ENCODE assay signal across 16 cellular contexts in genomic region chr1:183197762-183198161, GRCh38. TPM values are rescaled to one million over a fixed set of nuclear protein-coding genes. Genes with fewer than 3 reads are reported as not detected.
DNase-seq lines count a peak whose midpoint lies in the region; FAIRE-seq and TF ChIP-seq lines count a peak whose summit lies in the region.
"Had no signal": no experiment of that assay in that cellular context is flagged by ENCODE, and none has a peak within 500 bp of the region (broad histone marks: within the 10 kb centered on the region; RNA-seq: fewer than 3 reads in every experiment).

No MANE protein-coding gene starts in this region.

- no peak overlapping the region for H2BK120ac ChIP-seq in H9 (ENCODE audit: low read depth, low read length, poor library complexity, severe bottlenecking)

- peaks cover 64% of the 10 kb centered on the region for H3K4me1 ChIP-seq in keratinocyte (ENCODE audit: control insufficient read depth, extremely low read depth, insufficient read depth, low read length)
- peaks cover 7% of the 10 kb centered on the region for H3K4me1 ChIP-seq in stomach smooth muscle (ENCODE audit: control insufficient read depth, insufficient read depth, low read length)
- peaks cover 11% of the 10 kb centered on the region; the same call in 1 of the 2 replicates for H3K4me1 ChIP-seq in H9 (ENCODE audit: insufficient read depth, low read length)

- H3K4ac ChIP-seq in H9 (ENCODE audit: low read depth, low read length): no peak overlapping the region

- peaks cover 5% of the 10 kb centered on the region for H3K9me1 ChIP-seq in keratinocyte (ENCODE audit: control insufficient read depth, extremely low read depth, insufficient read depth, low read length)

- H3K27ac Mint-ChIP-seq in H9: no peak overlapping the region
- H3K27ac Mint-ChIP-seq: GM23338 had no signal

- no peak overlapping the region for H2BK15ac ChIP-seq in H9 (ENCODE audit: low read depth, low read length)

- no peaks in the 10 kb centered on the region for H3K9me3 ChIP-seq in keratinocyte (ENCODE audit: control insufficient read depth, low read depth, low read length)
- no peaks in the 10 kb centered on the region for H3K9me3 ChIP-seq in stomach smooth muscle (ENCODE audit: control insufficient read depth in 2 of 2, low read length in 2 of 2)
- H3K9me3 ChIP-seq in H9 (ENCODE audit: control insufficient read depth, low read depth, low read length): no peaks in the 10 kb centered on the region

- DNase-seq in RWPE1 (ENCODE audit: low spot score): no peak
- peak; percentile 8 for DNase-seq in dedifferentiated amniotic fluid mesenchymal stem cell (ENCODE audit: extremely low spot score)
- no peak for DNase-seq in keratinocyte (ENCODE audit: low read depth, low spot score)
- no peak for DNase-seq in HT-29 (ENCODE audit: low spot score)
- DNase-seq in H9: no peak
- no peak for DNase-seq in DMS153 treated with DMSO at 0.1 percent for 48 hours (lab: John Stamatoyannopoulos, UW; ENCODE audit: unreplicated experiment)
- DNase-seq: COR-L47; DMS153; MV-4-11; NCI-H1417; NCI-H187 treated with DMSO at 0.1 percent for 48 hours; NCI-H345; NK-92 treated with Interleukin-12 subunit alpha and Interleukin-12 subunit beta, amount 100 ng/mL, for 24 hours; SIG-M5 had no signal

- no peaks in the 10 kb centered on the region for H3K27me3 ChIP-seq in keratinocyte (ENCODE audit: control insufficient read depth, extremely low read depth, insufficient read depth, low read length)
- no peaks in the 10 kb centered on the region for H3K27me3 ChIP-seq in stomach smooth muscle (ENCODE audit: control insufficient read depth in 1 of 2, insufficient read depth in 2 of 2, low read length in 2 of 2)
- H3K27me3 ChIP-seq in H9 (ENCODE audit: insufficient read depth, low read length): no peaks in the 10 kb centered on the region

- H3K9me3 Mint-ChIP-seq in H9: no peaks in the 10 kb centered on the region
- H3K9me3 Mint-ChIP-seq: GM23338 had no signal

- peaks cover 32 to 34% of the 10 kb centered on the region in 2 experiments for H3K4me1 Mint-ChIP-seq in H9

- peak overlapping the region; percentile 92 for H3K27ac ChIP-seq in RWPE1
- peak overlapping the region; percentile 97 for H3K27ac ChIP-seq in keratinocyte (ENCODE audit: control insufficient read depth, insufficient read depth, low read length)
- H3K27ac ChIP-seq in stomach smooth muscle (ENCODE audit: low read length): peak overlapping the region; percentile 32
- H3K27ac ChIP-seq in H9 (ENCODE audit: insufficient read length, low read depth, low read length): no peak overlapping the region

- no peak overlapping the region for H4K5ac ChIP-seq in H9 (ENCODE audit: insufficient read length, low read depth, low read length)

- H3K18ac ChIP-seq in H9 (ENCODE audit: insufficient read length, low read depth, low read length): no peak overlapping the region

- POLR2A ChIA-PET in RWPE1 (lab: Yijun Ruan, JAX; ENCODE audit: low non-redundant PET): no interaction called here

- H3K79me2 ChIP-seq in keratinocyte (ENCODE audit: control insufficient read depth, insufficient read depth, low read length): peaks cover 96% of the 10 kb centered on the region
- H3K79me2 ChIP-seq in H9 (ENCODE audit: insufficient read depth, low read length): 0 out of 2 replicates have a peak, but pooled peaks cover 1% of the 10 kb centered on the region

- no peak overlapping the region for H3K56ac ChIP-seq in H9 (ENCODE audit: insufficient read length, low read depth, low read length)

- no peak overlapping the region for H4K8ac ChIP-seq in H9 (replicated peaks; ENCODE audit: insufficient read length, low read depth, low read length)

- no peak overlapping the region for H2AK5ac ChIP-seq in H9 (ENCODE audit: insufficient read length, low read length)

- H3K4me3 Mint-ChIP-seq in H9: no peak overlapping the region
- H3K4me3 Mint-ChIP-seq: GM23338 had no signal

- no peaks in the 10 kb centered on the region for H3K79me1 ChIP-seq in H9 (ENCODE audit: insufficient read depth, low read depth, low read length, poor library complexity, severe bottlenecking)

- no peaks in the 10 kb centered on the region for H3K36me3 Mint-ChIP-seq in H9 (ENCODE audit: insufficient read depth in 1 of 3, low read depth in 3 of 3)

- WGBS in H9 (ENCODE audit: extremely low coverage, insufficient read length, low lambda C conversion rate): no CpG with 5 or more reads among the region's 4 CpGs

- H4K91ac ChIP-seq in H9 (ENCODE audit: insufficient read length, low read depth, low read length): no peak overlapping the region

- FAIRE-seq in keratinocyte (lab: Jason Lieb, UNC): peak; percentile 29

- no peaks in the 10 kb centered on the region for H3K23me2 ChIP-seq in H9 (ENCODE audit: insufficient read length, low read depth, low read length, poor library complexity, severe bottlenecking)

- no peak overlapping the region for H2BK5ac ChIP-seq in H9 (ENCODE audit: insufficient read length, low read length)

- H3K36me3 ChIP-seq in keratinocyte (ENCODE audit: control insufficient read depth in 2 of 2, extremely low read depth in 1 of 2, insufficient read depth in 2 of 2, low read length in 2 of 2): peaks cover 13 to 50% of the 10 kb centered on the region in 2 experiments
- H3K36me3 ChIP-seq in stomach smooth muscle (ENCODE audit: control insufficient read depth in 2 of 2, insufficient read depth in 2 of 2, low read length in 2 of 2): no peaks in the 10 kb centered on the region

- no peaks in the 10 kb centered on the region; the same call in 1 of the 2 replicates for H3K27me3 Mint-ChIP-seq in H9 (ENCODE audit: low read depth)

- peak overlapping the region; percentile 77 for H3K9ac ChIP-seq in keratinocyte (ENCODE audit: control insufficient read depth, extremely low read depth, insufficient read depth, low read length)
- no peak overlapping the region for H3K9ac ChIP-seq in stomach smooth muscle (ENCODE audit: low read length in 2 of 2)
- H3K9ac ChIP-seq in H9 (ENCODE audit: extremely low read depth, insufficient read length, low read length): no peak overlapping the region

- H3K4me3 ChIP-seq in keratinocyte (ENCODE audit: control insufficient read depth in 2 of 3, extremely low read depth in 1 of 3, insufficient read depth in 2 of 3, low read depth in 1 of 3, low read length in 3 of 3): no peak overlapping the region
- no peak overlapping the region for H3K4me3 ChIP-seq in stomach smooth muscle (ENCODE audit: low read length in 2 of 2)
- H3K4me3 ChIP-seq: GM23338 had no signal

- H4K20me1 ChIP-seq in keratinocyte (ENCODE audit: control insufficient read depth, extremely low read depth, insufficient read depth, low read length): peaks cover 41% of the 10 kb centered on the region
- H4K20me1 ChIP-seq in H9 (ENCODE audit: control insufficient read depth, insufficient read depth, insufficient read length): no peaks in the 10 kb centered on the region

- H3K14ac ChIP-seq in H9 (ENCODE audit: insufficient read depth, low read length): no peak overlapping the region

- H2BK12ac ChIP-seq in H9 (ENCODE audit: insufficient read length, low read depth, low read length): no peak overlapping the region

- dilution Hi-C loops in keratinocyte (cut with MboI; ENCODE audit: extremely low pct_ligation_motif_present, low sequenced_read_pairs): no loop called here

- H2AFZ ChIP-seq in keratinocyte (ENCODE audit: control insufficient read depth, low read length): no peak overlapping the region
- no peak overlapping the region for H2AFZ ChIP-seq in H9 (ENCODE audit: low read length)
- H2AFZ ChIP-seq: GM23338 had no signal

- peak overlapping the region; percentile 27 for H3K4me2 ChIP-seq in keratinocyte (ENCODE audit: control insufficient read depth, extremely low read depth, insufficient read depth, low read depth, low read length)
- no peak overlapping the region for H3K4me2 ChIP-seq in H9 (ENCODE audit: insufficient read depth, insufficient read length, low read length)
- H3K4me2 ChIP-seq: GM23338 had no signal

- no peak for TF ChIP-seq CTCF in RWPE1 (conservative IDR thresholded peaks at IDR 0.05; ENCODE audit: low read depth)
- no peak for TF ChIP-seq CTCF in keratinocyte (optimal IDR thresholded peaks at IDR 0.05 in 1 of 3, IDR thresholded peaks at IDR 0.05 in 1 of 3, conservative IDR thresholded peaks at IDR 0.05 in 1 of 3; ENCODE audit: extremely low read depth in 1 of 3, insufficient read depth in 2 of 3, low read length in 3 of 3)
- TF ChIP-seq CTCF in H9 (conservative IDR thresholded peaks at IDR 0.05): no peak

- no peak overlapping the region for H2BK20ac ChIP-seq in H9 (ENCODE audit: low read depth, low read length, poor library complexity, severe bottlenecking)

- no peak overlapping the region for H3T11ph ChIP-seq in H9 (ENCODE audit: low read length)

- H3K23ac ChIP-seq in H9 (ENCODE audit: insufficient read length, low read depth, low read length): no peak overlapping the region

- CTCF ChIA-PET in RWPE1 (lab: Yijun Ruan, JAX): no interaction called here

RNA-seq across cellular contexts. Expression of gene LAMC2, which starts 11.7 kb away (rescaled TPM):
- 1,627 to 2,571 TPM (median 2,208 TPM) in 3 replicates for polyA plus RNA-seq in keratinocyte
- 350 TPM for polyA plus RNA-seq in keratinocyte (2011; ENCODE audit: low read depth)
- 688 and 783 TPM in 2 replicates for polyA plus RNA-seq in keratinocyte (2011; cell fraction: cytosol; rRNA removed)
- 3,724 and 4,110 TPM in 2 replicates for polyA plus RNA-seq in keratinocyte (2011; cell fraction: nucleus; rRNA removed)
- polyA plus RNA-seq in keratinocyte (2012; ENCODE audit: low replicate concordance): 312 and 2,583 TPM in 2 replicates
- 2,532 to 3,187 TPM (median 2,714 TPM) in 3 replicates for polyA minus RNA-seq in keratinocyte
- 1,597 TPM for polyA minus RNA-seq in keratinocyte (2011; cell fraction: cytosol; rRNA and poly(A)+ RNA removed)
- polyA minus RNA-seq in keratinocyte (2011; cell fraction: nucleus; rRNA and poly(A)+ RNA removed): 4,972 and 7,290 TPM in 2 replicates
- 4.3 and 5.0 TPM in 2 replicates for total RNA-seq in HT-29 (2014; rRNA removed; shearing (Covaris generic))
- total RNA-seq in H9 (2021): 6.8 and 7.4 TPM in 2 replicates
